Comparison of ENCODE assay signal across 19 cellular contexts in the genomic region with DNA sequence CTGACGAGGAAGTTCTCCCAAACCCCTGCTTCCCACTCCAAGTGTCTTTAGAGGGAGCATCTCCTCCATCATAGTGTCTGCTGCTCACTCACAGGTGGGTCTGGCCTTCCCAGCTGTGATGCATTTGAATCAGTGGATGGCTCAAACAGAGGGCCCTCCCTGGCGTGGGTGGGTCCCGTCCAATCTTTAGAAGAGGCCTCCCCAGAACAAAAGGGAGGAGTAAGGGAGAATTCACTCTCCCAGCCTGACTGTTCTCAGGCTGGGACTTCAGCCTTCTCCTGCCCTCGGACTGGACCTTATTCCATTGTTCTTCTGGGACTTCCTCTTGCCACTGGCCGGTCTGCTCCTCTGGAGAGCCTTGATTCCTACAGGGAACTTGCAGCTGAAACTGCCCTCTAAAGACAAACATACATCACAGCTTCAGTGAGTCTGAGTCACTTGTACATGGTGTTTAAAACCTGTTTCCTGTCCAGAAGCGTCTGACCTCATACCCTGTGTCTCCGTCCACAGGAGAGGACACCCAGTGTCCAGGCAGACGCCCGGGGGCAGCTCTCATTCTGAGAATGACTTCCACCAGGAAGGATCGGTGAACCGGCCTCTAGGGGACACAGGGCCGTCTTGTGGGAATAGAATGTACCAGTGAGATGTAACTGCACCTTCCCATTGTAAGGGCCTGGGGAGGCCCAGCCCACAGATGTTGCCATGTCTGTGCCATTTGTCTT.
DNase-seq lines count a peak whose midpoint lies in the region; ATAC-seq, FAIRE-seq and TF ChIP-seq lines count a peak whose summit lies in the region.
"Had no signal": no experiment of that assay in that cellular context is flagged by ENCODE, and none has a peak within 500 bp of the region (broad histone marks: within the 10 kb centered on the region; RNA-seq: fewer than 3 reads in every experiment).

No MANE protein-coding gene starts in this region.

- H3K9ac ChIP-seq in PC-3 (ENCODE audit: low read length) = no peak overlapping the region

- no peak for TF ChIP-seq CTCF in heart right ventricle (IDR thresholded peaks at IDR 0.05)
- no peak for TF ChIP-seq CTCF in right atrium auricular region (IDR thresholded peaks at IDR 0.05)
- no peak for TF ChIP-seq CTCF in PC-3 (conservative IDR thresholded peaks at IDR 0.05; ENCODE audit: low read depth, low read length)
- TF ChIP-seq CTCF in GM13976 (IDR thresholded peaks at IDR 0.05; ENCODE audit: borderline replicate concordance, control extremely low read depth, extremely low read depth, insufficient read depth, missing control alignments) = no peak

- peak in 5 of 8 donors; percentile 58 to 79 (median 75) for ATAC-seq in heart right ventricle
- no peak for ATAC-seq in PC-3
- ATAC-seq: Panc1 had no signal

- H4K20me1 ChIP-seq in PC-3 (ENCODE audit: low read length) = no peaks in the 10 kb centered on the region

- no peak for DNase-seq in heart right ventricle
- no peak for DNase-seq in right atrium auricular region (ENCODE audit: low spot score)
- DNase-seq in dermis blood vessel endothelial cell = peak; percentile 55
- DNase-seq in lung microvascular endothelial cell (ENCODE audit: low read depth in 2 of 2) = peak; percentile 37 to 77
- DNase-seq in urothelium cell line (ENCODE audit: low spot score) = no peak
- no peak for DNase-seq in PC-3
- DNase-seq in NCI-H2196 treated with DMSO at 0.1 percent for 48 hours (lab: John Stamatoyannopoulos, UW; ENCODE audit: unreplicated experiment) = no peak
- no peak for DNase-seq in GM13976 (ENCODE audit: low spot score)
- DNase-seq: C1 segment of cervical spinal cord, DND-41, GOT3, KBM-7, NCI-H1417 treated with DMSO at 0.1 percent for 48 hours, NCI-H2029, NCI-H510A treated with DMSO at 0.1 percent for 48 hours, NCI-H82, SHP77 treated with DMSO at 0.1 percent for 48 hours had no signal

- no peaks in the 10 kb centered on the region for H3K4me1 ChIP-seq in heart right ventricle
- H3K4me1 ChIP-seq in right atrium auricular region = no peaks in the 10 kb centered on the region
- no peaks in the 10 kb centered on the region for H3K4me1 ChIP-seq in PC-3 (ENCODE audit: insufficient read depth, low read length)

- peak; percentile 9 for FAIRE-seq in urothelium cell line (lab: Jason Lieb, UNC)
- FAIRE-seq: G401.6 had no signal

- no peaks in the 10 kb centered on the region for H3K9me2 ChIP-seq in PC-3 (replicated peaks; ENCODE audit: low read length)

- H2AFZ ChIP-seq in PC-3 (ENCODE audit: low read length) = no peak overlapping the region

- H3K4me3 ChIP-seq in heart right ventricle = no peak overlapping the region
- no peak overlapping the region for H3K4me3 ChIP-seq in right atrium auricular region
- no peak overlapping the region for H3K4me3 ChIP-seq in PC-3 (ENCODE audit: low read length)

- H3K27ac ChIP-seq in heart right ventricle (peak overlapping the region in 2 of 10 donors; percentile 28 to 71), right atrium auricular region (peak overlapping the region in 1 of 2 donors; percentile 13), PC-3 (ENCODE audit: low read length) (no peak overlapping the region)

- H3K9me3 ChIP-seq in heart right ventricle (peaks cover 0 to 11% (median 0%) of the 10 kb centered on the region in 11 donors), right atrium auricular region (peaks cover 0 to 5% of the 10 kb centered on the region in 2 donors), PC-3 (ENCODE audit: low read length) (no peaks in the 10 kb centered on the region)

- in situ Hi-C loops in GM13976 (cut with MboI; ENCODE audit: low sequenced_read_pairs, unreplicated experiment) = no loop called here

- BruUV-seq in PC-3 (replicated peaks; lab: Mats Ljungman, UMichigan) = no TSS peak

- no peak overlapping the region for H3K4me2 ChIP-seq in PC-3 (ENCODE audit: low read length)

- intact Hi-C loops in heart right ventricle (cut with DNase I) = no loop called here
- intact Hi-C loops in PC-3 (cut with micrococcal nuclease) = no loop called here

- CTCF ChIA-PET in PC-3 (lab: Charles Lee) = no interaction called here

- WGBS in heart right ventricle, 2 donors = 62 to 66% methylated on average over 12 of the region's 12 CpGs

- H3F3A ChIP-seq in PC-3 (ENCODE audit: low read length, unreplicated experiment) = no peaks in the 10 kb centered on the region

- POLR2A ChIA-PET in PC-3 (lab: Charles Lee; ENCODE audit: unreplicated experiment) = no interaction called here

- H3K36me3 ChIP-seq in heart right ventricle (no peaks in the 10 kb centered on the region), right atrium auricular region (no peaks in the 10 kb centered on the region), PC-3 (ENCODE audit: low read depth, low read length) (no peaks in the 10 kb centered on the region)

- no peaks in the 10 kb centered on the region for H3K79me2 ChIP-seq in PC-3 (ENCODE audit: low read length)

- H3K27me3 ChIP-seq in heart right ventricle = no peaks in the 10 kb centered on the region
- no peaks in the 10 kb centered on the region for H3K27me3 ChIP-seq in right atrium auricular region
- H3K27me3 ChIP-seq in PC-3 (ENCODE audit: low read length) = peaks cover 38% of the 10 kb centered on the region

Comparison
In these comparisons a context has a peak if more than half of its experiments do, and no peak if none do; other contexts are left out.
1. DNase-seq: peak in dermis blood vessel endothelial cell (single experiment) and lung microvascular endothelial cell (2 of 2); none in heart right ventricle (0 of 2), right atrium auricular region (single experiment), urothelium cell line (single experiment), PC-3 (single experiment), NCI-H2196 treated with DMSO at 0.1 percent for 48 hours (single experiment) and GM13976 (single experiment).